27 cellular contexts compared by ENCODE assay signal in genomic region chr7:91420606-91421390, GRCh38.
"Had no signal": no experiment of that assay in that cellular context is flagged by ENCODE, and none has a peak within 500 bp of the region (broad histone marks: within the 10 kb centered on the region; RNA-seq: fewer than 3 reads in every experiment).

No MANE protein-coding gene starts in this region.

- H3K9me3 Mint-ChIP-seq: activated CD4-positive, alpha-beta T cell treated with anti-CD3 and anti-CD28 coated beads, Interleukin-2, amount 10 ng/mL, durations not matched to agents 7 days and 5 days; activated naive CD4-positive, alpha-beta T cell treated with anti-CD3 and anti-CD28 coated beads, Interleukin-2, amount 50 U/mL, for 24 hours; activated T-helper 1 cell treated with anti-CD3 and anti-CD28 coated beads, Interleukin-12 subunit alpha, Interleukin-12 subunit beta, Interleukin-2, Interleukin-4 antibody, amounts not matched to agents 30 ng/mL and 10 ng/mL and 1 ng/mL, durations not matched to agents 14 hours and 24 hours and 36 hours; memory B cell; stimulated activated naive B cell treated with anti-CD40 and anti-IgM and Interleukin-4, amounts not matched to agents 10 μg/mL and 1 μg/mL and 100 μg/mL, for 72 hours; type B pancreatic cell had no signal

- H3K27me3 Mint-ChIP-seq: activated CD4-positive, alpha-beta T cell treated with anti-CD3 and anti-CD28 coated beads, Interleukin-2, amount 10 ng/mL, durations not matched to agents 7 days and 5 days; activated CD8-positive, alpha-beta memory T cell treated with anti-CD3 and anti-CD28 coated beads, Interleukin-2, amount 10 ng/mL, durations not matched to agents 7 days and 5 days; activated CD8-positive, alpha-beta T cell treated with anti-CD3 and anti-CD28 coated beads for 36 hours; activated naive CD4-positive, alpha-beta T cell treated with anti-CD3 and anti-CD28 coated beads, Interleukin-2, amount 50 U/mL, for 24 hours; natural killer cell treated with Interleukin-12 subunit alpha and Interleukin-12 subunit beta and Interleukin-15 and Interleukin-18, amount 100 ng/mL, for 72 hours had no signal

- H3K4me1 Mint-ChIP-seq: activated CD4-positive, alpha-beta T cell treated with anti-CD3 and anti-CD28 coated beads, Interleukin-2, amount 10 ng/mL, durations not matched to agents 7 days and 5 days; activated CD8-positive, alpha-beta memory T cell treated with anti-CD3 and anti-CD28 coated beads, Interleukin-2, amount 10 ng/mL, durations not matched to agents 7 days and 5 days; activated naive CD4-positive, alpha-beta T cell treated with anti-CD3 and anti-CD28 coated beads, Interleukin-2, amount 50 U/mL, for 24 hours had no signal

- H3K36me3 Mint-ChIP-seq: activated CD8-positive, alpha-beta memory T cell treated with anti-CD3 and anti-CD28 coated beads, Interleukin-2, amount 10 ng/mL, durations not matched to agents 7 days and 5 days; activated naive CD4-positive, alpha-beta T cell treated with anti-CD3 and anti-CD28 coated beads, Interleukin-2, amount 50 U/mL, for 24 hours; memory B cell; natural killer cell treated with Interleukin-12 subunit alpha and Interleukin-12 subunit beta and Interleukin-15 and Interleukin-18, amount 100 ng/mL, for 72 hours; stimulated activated naive B cell treated with anti-CD40 and anti-IgM and Interleukin-4, amounts not matched to agents 10 μg/mL and 1 μg/mL and 100 μg/mL, for 72 hours; type B pancreatic cell had no signal

- H3K27ac ChIP-seq: body of pancreas, hepatocyte, neutrophil, ovary, prostate gland, testis, vagina had no signal

- H3K36me3 ChIP-seq: neutrophil, ovary, prostate gland, vagina had no signal

- H3K79me2 ChIP-seq: hepatocyte had no signal

- H3K4me3 Mint-ChIP-seq: activated CD4-positive, alpha-beta T cell treated with anti-CD3 and anti-CD28 coated beads, Interleukin-2, amount 10 ng/mL, durations not matched to agents 7 days and 5 days; activated CD8-positive, alpha-beta memory T cell treated with anti-CD3 and anti-CD28 coated beads, Interleukin-2, amount 10 ng/mL, durations not matched to agents 7 days and 5 days; activated CD8-positive, alpha-beta T cell treated with anti-CD3 and anti-CD28 coated beads for 36 hours; activated naive CD4-positive, alpha-beta T cell treated with anti-CD3 and anti-CD28 coated beads, Interleukin-2, amount 50 U/mL, for 24 hours; activated T-helper 1 cell treated with anti-CD3 and anti-CD28 coated beads, Interleukin-12 subunit alpha, Interleukin-12 subunit beta, Interleukin-2, Interleukin-4 antibody, amounts not matched to agents 30 ng/mL and 10 ng/mL and 1 ng/mL, durations not matched to agents 14 hours and 24 hours and 36 hours; memory B cell; natural killer cell treated with Interleukin-12 subunit alpha and Interleukin-12 subunit beta and Interleukin-15 and Interleukin-18, amount 100 ng/mL, for 72 hours; stimulated activated naive B cell treated with anti-CD40 and anti-IgM and Interleukin-4, amounts not matched to agents 10 μg/mL and 1 μg/mL and 100 μg/mL, for 72 hours; type B pancreatic cell had no signal

- H3K9me3 ChIP-seq: body of pancreas, neutrophil, ovary, prostate gland, testis, vagina had no signal

- FAIRE-seq: keratinocyte had no signal

- H3K27me3 ChIP-seq: body of pancreas, hepatocyte, neutrophil, ovary, testis, vagina had no signal

- H3K4me1 ChIP-seq: body of pancreas, prostate gland, testis, vagina had no signal

- H3K4me3 ChIP-seq: body of pancreas, hepatocyte, ovary, prostate gland, testis, vagina had no signal

- DNase-seq: activated CD4-positive, alpha-beta T cell treated with anti-CD3 and anti-CD28 coated beads, Interleukin-2, amount 10 ng/mL, durations not matched to agents 7 days and 5 days; activated CD4-positive, CD25-positive, alpha-beta regulatory T cell treated with anti-CD3 and anti-CD28 coated beads, Interleukin-2, amount 50 U/mL, for 72 hours; activated CD8-positive, alpha-beta memory T cell treated with anti-CD3 and anti-CD28 coated beads, Interleukin-2, amount 10 ng/mL, durations not matched to agents 7 days and 5 days; activated CD8-positive, alpha-beta T cell treated with anti-CD3 and anti-CD28 coated beads for 36 hours; activated gamma-delta T cell treated with Interleukin-2 at 50 U/mL for 16 hours; anterior cingulate cortex; body of pancreas; dermis blood vessel endothelial cell; effector CD8-positive, alpha-beta T cell; erythroblast; foreskin melanocyte; left colon; ovary; stimulated activated CD4-positive, alpha-beta T cell treated with anti-CD3 and anti-CD28 coated beads, Interleukin-2, amount 100 ng/mL, for 48 hours; stimulated activated CD8-positive, alpha-beta memory T cell treated with anti-CD3 and anti-CD28 coated beads, Interleukin-4, amount 100 ng/mL, for 48 hours; stimulated activated naive B cell treated with anti-CD40 and anti-IgM and Interleukin-4, amounts not matched to agents 10 μg/mL and 1 μg/mL and 100 μg/mL, for 72 hours; testis had no signal

- H2AFZ ChIP-seq: hepatocyte had no signal

- H3K4me2 ChIP-seq: hepatocyte had no signal

- ATAC-seq: activated CD8-positive, alpha-beta memory T cell treated with anti-CD3 and anti-CD28 coated beads, Interleukin-2, amount 10 ng/mL, durations not matched to agents 7 days and 5 days; activated CD8-positive, alpha-beta T cell treated with anti-CD3 and anti-CD28 coated beads for 36 hours; body of pancreas; left colon; natural killer cell treated with Interleukin-12 subunit alpha and Interleukin-12 subunit beta and Interleukin-15 and Interleukin-18, amount 100 ng/mL, for 72 hours; stimulated activated naive B cell treated with anti-CD40 and anti-IgM and Interleukin-4, amounts not matched to agents 10 μg/mL and 1 μg/mL and 100 μg/mL, for 72 hours had no signal

- H3K27ac Mint-ChIP-seq: activated CD4-positive, alpha-beta T cell treated with anti-CD3 and anti-CD28 coated beads, Interleukin-2, amount 10 ng/mL, durations not matched to agents 7 days and 5 days; activated CD8-positive, alpha-beta memory T cell treated with anti-CD3 and anti-CD28 coated beads, Interleukin-2, amount 10 ng/mL, durations not matched to agents 7 days and 5 days; activated CD8-positive, alpha-beta T cell treated with anti-CD3 and anti-CD28 coated beads for 36 hours; activated naive CD4-positive, alpha-beta T cell treated with anti-CD3 and anti-CD28 coated beads, Interleukin-2, amount 50 U/mL, for 24 hours; activated T-helper 1 cell treated with anti-CD3 and anti-CD28 coated beads, Interleukin-12 subunit alpha, Interleukin-12 subunit beta, Interleukin-2, Interleukin-4 antibody, amounts not matched to agents 30 ng/mL and 10 ng/mL and 1 ng/mL, durations not matched to agents 14 hours and 24 hours and 36 hours; memory B cell; natural killer cell treated with Interleukin-12 subunit alpha and Interleukin-12 subunit beta and Interleukin-15 and Interleukin-18, amount 100 ng/mL, for 72 hours; stimulated activated naive B cell treated with anti-CD40 and anti-IgM and Interleukin-4, amounts not matched to agents 10 μg/mL and 1 μg/mL and 100 μg/mL, for 72 hours; type B pancreatic cell had no signal
